In genomic region chr14:50389668-50390441, GRCh38 we compare ENCODE assay signal across 19 cellular contexts.
"Had no signal": no experiment of that assay in that cellular context is flagged by ENCODE, and none has a peak within 500 bp of the region (broad histone marks: within the 10 kb centered on the region; RNA-seq: fewer than 3 reads in every experiment).

No MANE protein-coding gene starts in this region.

- H3K4me3 Mint-ChIP-seq: activated CD8-positive, alpha-beta memory T cell treated with anti-CD3 and anti-CD28 coated beads, Interleukin-2, amount 10 ng/mL, durations not matched to agents 7 days and 5 days; activated naive CD8-positive, alpha-beta T cell; activated T-cell treated with anti-CD3 and anti-CD28 coated beads, Interleukin-2, amount 50 U/mL, for 4 hours; endodermal cell; naive thymus-derived CD8-positive, alpha-beta T cell; stimulated activated naive CD8-positive, alpha-beta T cell treated with anti-CD3 and anti-CD28 coated beads, Interleukin-15, Interleukin-2, amounts not matched to agents 100 ng/mL and 50 ng/mL, for 24 hours; T-helper 2 cell treated with Interferon-gamma antibody and Interleukin-4, amounts not matched to agents 5 μg/mL and 100 μg/mL, for 36 hours had no signal

- DNase-seq: activated CD4-positive, alpha-beta T cell treated with anti-CD3 and anti-CD28 coated beads, Interleukin-2, amount 50 U/mL, for 4 hours; activated CD4-positive, CD25-positive, alpha-beta regulatory T cell treated with anti-CD3 and anti-CD28 coated beads, Interleukin-2, amount 50 U/mL, for 72 hours; activated CD8-positive, alpha-beta memory T cell treated with anti-CD3 and anti-CD28 coated beads, Interleukin-2, amount 10 ng/mL, durations not matched to agents 7 days and 5 days; activated effector memory CD4-positive, alpha-beta T cell treated with anti-CD3 and anti-CD28 coated beads, Interleukin-2, amount 50 U/mL, for 16 hours; activated T-cell treated with anti-CD3 and anti-CD28 coated beads, Interleukin-2, amount 50 U/mL, for 4 hours; cerebellar nuclear complex; dermis blood vessel endothelial cell; endodermal cell; erythroblast; hippocampal formation; midbrain; naive thymus-derived CD8-positive, alpha-beta T cell; occipital lobe; psoas muscle; stimulated activated CD4-positive, alpha-beta T cell treated with anti-CD3 and anti-CD28 coated beads, Interleukin-4, amount 100 ng/mL, for 1 hour; testis had no signal

- H3K4me3 ChIP-seq: psoas muscle, testis had no signal

- ATAC-seq: activated CD8-positive, alpha-beta memory T cell treated with anti-CD3 and anti-CD28 coated beads, Interleukin-2, amount 10 ng/mL, durations not matched to agents 7 days and 5 days; activated T-cell treated with anti-CD3 and anti-CD28 coated beads, Interleukin-2, amount 50 U/mL, for 4 hours; naive thymus-derived CD8-positive, alpha-beta T cell; psoas muscle had no signal

- H3K27me3 ChIP-seq: testis had no signal

- H3K27me3 Mint-ChIP-seq: activated CD8-positive, alpha-beta memory T cell treated with anti-CD3 and anti-CD28 coated beads, Interleukin-2, amount 10 ng/mL, durations not matched to agents 7 days and 5 days; activated naive CD8-positive, alpha-beta T cell had no signal

- H3K4me1 ChIP-seq: psoas muscle had no signal

- H3K36me3 Mint-ChIP-seq: activated CD8-positive, alpha-beta memory T cell treated with anti-CD3 and anti-CD28 coated beads, Interleukin-2, amount 10 ng/mL, durations not matched to agents 7 days and 5 days had no signal

- H3K9me3 ChIP-seq: psoas muscle, testis had no signal

- H3K27ac Mint-ChIP-seq: activated CD8-positive, alpha-beta memory T cell treated with anti-CD3 and anti-CD28 coated beads, Interleukin-2, amount 10 ng/mL, durations not matched to agents 7 days and 5 days; activated naive CD8-positive, alpha-beta T cell; endodermal cell; stimulated activated naive CD8-positive, alpha-beta T cell treated with anti-CD3 and anti-CD28 coated beads, Interleukin-15, Interleukin-2, amounts not matched to agents 100 ng/mL and 50 ng/mL, for 24 hours; T-helper 2 cell treated with Interferon-gamma antibody and Interleukin-4, amounts not matched to agents 5 μg/mL and 100 μg/mL, for 36 hours had no signal

- H3K4me1 Mint-ChIP-seq: activated CD8-positive, alpha-beta memory T cell treated with anti-CD3 and anti-CD28 coated beads, Interleukin-2, amount 10 ng/mL, durations not matched to agents 7 days and 5 days had no signal

- H3K9me3 Mint-ChIP-seq: activated T-cell treated with anti-CD3 and anti-CD28 coated beads, Interleukin-2, amount 50 U/mL, for 4 hours; endodermal cell; naive thymus-derived CD8-positive, alpha-beta T cell; stimulated activated naive CD8-positive, alpha-beta T cell treated with anti-CD3 and anti-CD28 coated beads, Interleukin-15, Interleukin-2, amounts not matched to agents 100 ng/mL and 50 ng/mL, for 24 hours; T-helper 2 cell treated with Interferon-gamma antibody and Interleukin-4, amounts not matched to agents 5 μg/mL and 100 μg/mL, for 36 hours had no signal

- H3K27ac ChIP-seq: psoas muscle had no signal
